ENCODE assay signal across 8 cellular contexts in the genomic region with DNA sequence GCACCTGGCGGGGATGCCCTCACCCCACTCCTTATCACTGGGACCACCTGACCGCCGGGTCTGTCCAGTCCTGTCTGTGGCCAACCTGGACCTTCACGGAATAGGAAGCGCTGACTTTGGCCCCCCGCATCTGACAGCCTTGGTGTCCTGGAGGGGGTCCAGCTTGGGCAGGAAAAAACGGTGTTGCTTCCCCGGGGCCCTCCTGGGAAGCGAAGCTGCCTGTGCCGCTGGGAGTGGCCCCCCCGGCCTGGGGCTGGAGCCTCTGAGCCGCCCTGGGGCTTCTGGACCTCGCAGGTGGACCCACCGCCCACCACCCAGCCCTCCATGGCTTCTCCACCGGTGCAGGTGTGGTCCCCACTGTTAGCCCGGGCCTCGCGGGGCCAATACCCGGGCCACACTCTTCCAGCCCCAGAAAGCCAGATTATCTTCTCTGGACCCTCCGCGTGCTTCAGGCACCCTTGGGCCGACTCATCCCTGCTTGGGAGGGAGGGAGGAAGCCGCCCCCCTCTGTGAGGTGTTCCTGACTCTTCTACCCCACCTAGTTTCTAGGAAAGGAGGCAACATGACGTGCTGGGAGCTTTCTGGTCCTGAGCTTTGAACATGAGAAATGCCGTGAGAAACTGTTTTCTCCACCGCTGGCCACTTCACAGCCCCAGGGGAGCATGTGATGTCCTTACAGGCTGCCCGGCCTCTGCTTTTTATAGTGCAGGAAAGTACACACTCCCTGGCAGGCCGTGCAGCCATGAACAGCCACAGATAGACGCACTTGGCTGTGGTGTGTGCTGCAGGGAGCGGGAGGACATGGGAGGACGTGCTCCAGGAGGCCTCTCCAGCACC. TPM values are rescaled to one million over a fixed set of nuclear protein-coding genes. Genes with fewer than 3 reads are reported as not detected.
DNase-seq lines count a peak whose midpoint lies in the region; FAIRE-seq and TF ChIP-seq lines count a peak whose summit lies in the region.

No MANE protein-coding gene starts in this region.

- peaks cover 30% of the 10 kb centered on the region for H3K4me1 ChIP-seq in astrocyte (ENCODE audit: insufficient read depth, low read length)
- H3K4me1 ChIP-seq in stomach smooth muscle (ENCODE audit: control insufficient read depth, insufficient read depth, low read length), result peaks cover 75% of the 10 kb centered on the region

- no peaks in the 10 kb centered on the region for H3K9me3 ChIP-seq in astrocyte (ENCODE audit: insufficient read depth, low read depth, low read length)
- no peaks in the 10 kb centered on the region for H3K9me3 ChIP-seq in stomach smooth muscle (ENCODE audit: control insufficient read depth in 2 of 2, low read length in 2 of 2)

- in situ Hi-C loops in GM13976 (cut with MboI; ENCODE audit: low sequenced_read_pairs, unreplicated experiment), result no loop called here

- DNase-seq in NCI-H1417 (lab: John Stamatoyannopoulos, UW), result peak in 2 of 3 experiments; percentile 18 to 84
- no peak for DNase-seq in NCI-H1417 treated with DMSO at 0.1 percent for 48 hours (lab: John Stamatoyannopoulos, UW)
- DNase-seq in astrocyte (ENCODE audit: low read depth), result no peak
- no peak for DNase-seq in kidney epithelial cell (ENCODE audit: low read depth)
- no peak for DNase-seq in COLO829 (ENCODE audit: low spot score)
- DNase-seq in NOMO-1 (lab: John Stamatoyannopoulos, UW; ENCODE audit: unreplicated experiment in 2 of 2), result no peak
- no peak for DNase-seq in GM13976 (ENCODE audit: low spot score)

- no peaks in the 10 kb centered on the region for H4K20me1 ChIP-seq in astrocyte (ENCODE audit: insufficient read depth, low read length)

- peaks cover 19% of the 10 kb centered on the region for H3K4me1 Mint-ChIP-seq in astrocyte (ENCODE audit: low read depth, unreplicated experiment)

- H3K4me3 ChIP-seq in astrocyte (ENCODE audit: insufficient read depth, low read depth, low read length) (peak overlapping the region; percentile 64), kidney epithelial cell (ENCODE audit: low read depth, low read length) (peak overlapping the region; percentile 53), stomach smooth muscle (ENCODE audit: low read length in 2 of 2) (peak overlapping the region; percentile 80 to 83)

- TF ChIP-seq CTCF in astrocyte (IDR thresholded peaks at IDR 0.05; ENCODE audit: insufficient read depth, low read depth, low read length) (no peak), kidney epithelial cell (IDR thresholded peaks at IDR 0.05; ENCODE audit: insufficient read depth, low read length, poor library complexity, severe bottlenecking) (no peak), GM13976 (IDR thresholded peaks at IDR 0.05; ENCODE audit: borderline replicate concordance, control extremely low read depth, extremely low read depth, insufficient read depth, missing control alignments) (no peak)

- no peak overlapping the region for H3K27ac Mint-ChIP-seq in astrocyte (ENCODE audit: unreplicated experiment)

- peak overlapping the region; percentile 96 for H3K4me2 ChIP-seq in astrocyte (ENCODE audit: low read length)

- H3K27me3 ChIP-seq in astrocyte (ENCODE audit: insufficient read depth, low read length) (peaks cover 38% of the 10 kb centered on the region), kidney epithelial cell (ENCODE audit: control insufficient read depth, insufficient read depth, low read length) (peaks cover 34% of the 10 kb centered on the region), stomach smooth muscle (ENCODE audit: control insufficient read depth in 1 of 2, insufficient read depth in 2 of 2, low read length in 2 of 2) (no peaks in the 10 kb centered on the region)

- H3K9me3 Mint-ChIP-seq in astrocyte (ENCODE audit: unreplicated experiment), result peaks cover 2% of the 10 kb centered on the region

- H3K9ac ChIP-seq in astrocyte (ENCODE audit: low read length) (peak overlapping the region; percentile 51), stomach smooth muscle (ENCODE audit: low read length in 2 of 2) (peak overlapping the region; percentile 60 to 71)

- H3K36me3 ChIP-seq in astrocyte (ENCODE audit: insufficient read depth, low read length) (no peaks in the 10 kb centered on the region), kidney epithelial cell (ENCODE audit: control insufficient read depth, insufficient read depth, low read length) (no peaks in the 10 kb centered on the region), stomach smooth muscle (ENCODE audit: control insufficient read depth in 2 of 2, insufficient read depth in 2 of 2, low read length in 2 of 2) (no peaks in the 10 kb centered on the region)

- no peaks in the 10 kb centered on the region for H3K36me3 Mint-ChIP-seq in astrocyte (ENCODE audit: low read depth, unreplicated experiment)

- peak overlapping the region; percentile 79 for H2AFZ ChIP-seq in astrocyte (ENCODE audit: low read depth, low read length)

- peak overlapping the region; percentile 73 for H3K4me3 Mint-ChIP-seq in astrocyte (ENCODE audit: unreplicated experiment)

- H3K79me2 ChIP-seq in astrocyte (ENCODE audit: insufficient read depth, low read length), result no peaks in the 10 kb centered on the region

- H3K27me3 Mint-ChIP-seq in astrocyte (ENCODE audit: low read depth, unreplicated experiment), result peaks cover 61% of the 10 kb centered on the region

- no peak for FAIRE-seq in astrocyte (lab: Jason Lieb, UNC)

- no peak overlapping the region for H3K27ac ChIP-seq in astrocyte (ENCODE audit: low read depth, low read length)
- peak overlapping the region; percentile 60 for H3K27ac ChIP-seq in stomach smooth muscle (ENCODE audit: low read length)

RNA-seq across cellular contexts. Expression of gene C1QTNF1, which starts 1.1 kb away (rescaled TPM):
- total RNA-seq in astrocyte (1.8 and 2.2 TPM in 2 replicates), kidney epithelial cell (4.6 and 6.1 TPM in 2 replicates)

RNA-seq across cellular contexts. Expression of gene CANT1, which starts 15.6 kb away (rescaled TPM):
- total RNA-seq in astrocyte (71.3 and 72.1 TPM in 2 replicates), kidney epithelial cell (54.6 and 70.7 TPM in 2 replicates)

RNA-seq across cellular contexts. Expression of gene LGALS3BP, which starts 45.4 kb away (rescaled TPM):
- total RNA-seq in astrocyte, result 495 and 654 TPM in 2 replicates
- 283 and 378 TPM in 2 replicates for total RNA-seq in kidney epithelial cell

RNA-seq across cellular contexts. Expression of gene ENGASE, which starts 49.5 kb away (rescaled TPM):
- total RNA-seq in astrocyte (11.5 and 11.6 TPM in 2 replicates), kidney epithelial cell (9.0 and 11.4 TPM in 2 replicates)

Comparison
In these comparisons a context has a peak if more than half of its experiments do, and no peak if none do; other contexts are left out.
1. DNase-seq: peak in NCI-H1417 (2 of 3); none in NCI-H1417 treated with DMSO at 0.1 percent for 48 hours (single experiment), astrocyte (single experiment), kidney epithelial cell (single experiment), COLO829 (single experiment), NOMO-1 (0 of 2) and GM13976 (single experiment).
2. Peak in every context shown above with its lines, with median percentiles within 50 percentile points of each other: H3K4me3 ChIP-seq.